ENCODE assay signal across 18 cellular contexts in genomic region chr16:56795011-56795410, GRCh38.
DNase-seq lines count a peak whose midpoint lies in the region; ATAC-seq, FAIRE-seq and TF ChIP-seq lines count a peak whose summit lies in the region.
"Had no signal": no experiment of that assay in that cellular context is flagged by ENCODE, and none has a peak within 500 bp of the region (broad histone marks: within the 10 kb centered on the region; RNA-seq: fewer than 3 reads in every experiment).

No MANE protein-coding gene starts in this region.

- no peak overlapping the region for H3K4me2 ChIP-seq in astrocyte (ENCODE audit: low read length)
- H3K4me2 ChIP-seq: A549; BLaER1 treated with 17β-estradiol and CSF1 and Interleukin-3, amounts not matched to agents 10 nM and 100 nM; SK-N-SH had no signal

- no peaks in the 10 kb centered on the region for H3K27me3 Mint-ChIP-seq in astrocyte (ENCODE audit: low read depth, unreplicated experiment)

- no peak overlapping the region for H3K27ac ChIP-seq in astrocyte (ENCODE audit: low read depth, low read length)
- H3K27ac ChIP-seq: BLaER1 treated with 17β-estradiol and CSF1 and Interleukin-3, amounts not matched to agents 10 nM and 100 nM; GM23248 had no signal

- peaks cover 38% of the 10 kb centered on the region for H4K20me1 ChIP-seq in astrocyte (ENCODE audit: insufficient read depth, low read length)

- no peaks in the 10 kb centered on the region for H3K27me3 ChIP-seq in astrocyte (ENCODE audit: insufficient read depth, low read length)
- H3K27me3 ChIP-seq: BLaER1 treated with 17β-estradiol and CSF1 and Interleukin-3, amounts not matched to agents 10 nM and 100 nM had no signal

- no peak overlapping the region for H3K4me3 Mint-ChIP-seq in astrocyte (ENCODE audit: unreplicated experiment)

- H3K9ac ChIP-seq in astrocyte (ENCODE audit: low read length) = no peak overlapping the region
- H3K9ac ChIP-seq: BLaER1 treated with 17β-estradiol and CSF1 and Interleukin-3, amounts not matched to agents 10 nM and 100 nM; GM23248; SK-N-SH had no signal

- DNase-seq in A172 (ENCODE audit: low spot score) (peak; percentile 34), M059J (ENCODE audit: low read depth) (peak; percentile 84), astrocyte (ENCODE audit: low read depth) (peak; percentile 33), kidney glomerular epithelial cell (lab: John Stamatoyannopoulos, UW) (peak; percentile 69), GF-D8 (lab: John Stamatoyannopoulos, UW) (no peak)
- DNase-seq: DMS 273 treated with DMSO at 0.1 percent for 48 hours, GM23248, NCI-H1417 treated with DMSO at 0.1 percent for 48 hours, NCI-H2029 treated with DMSO at 0.1 percent for 48 hours, SK-N-SH had no signal

- no peaks in the 10 kb centered on the region for H3K36me3 ChIP-seq in astrocyte (ENCODE audit: insufficient read depth, low read length)

- H3K4me1 Mint-ChIP-seq in astrocyte (ENCODE audit: low read depth, unreplicated experiment) = peaks cover 9% of the 10 kb centered on the region

- no peak for TF ChIP-seq CTCF in astrocyte (IDR thresholded peaks at IDR 0.05; ENCODE audit: insufficient read depth, low read depth, low read length)

- H3K4me1 ChIP-seq in astrocyte (ENCODE audit: insufficient read depth, low read length) = peaks cover 5% of the 10 kb centered on the region

- H3K4me3 ChIP-seq in astrocyte (ENCODE audit: insufficient read depth, low read depth, low read length) = no peak overlapping the region
- H3K4me3 ChIP-seq: A549; BLaER1 treated with 17β-estradiol and CSF1 and Interleukin-3, amounts not matched to agents 10 nM and 100 nM; GM23248; K562 had no signal

- H3K79me2 ChIP-seq in astrocyte (ENCODE audit: insufficient read depth, low read length) = peaks cover 11% of the 10 kb centered on the region

- no peaks in the 10 kb centered on the region for H3K9me3 ChIP-seq in astrocyte (ENCODE audit: insufficient read depth, low read depth, low read length)
- H3K9me3 ChIP-seq: A549; BLaER1 treated with 17β-estradiol and CSF1 and Interleukin-3, amounts not matched to agents 10 nM and 100 nM; SK-N-SH had no signal

- no peak overlapping the region for H3K27ac Mint-ChIP-seq in astrocyte (ENCODE audit: unreplicated experiment)

- no peak for FAIRE-seq in astrocyte (lab: Jason Lieb, UNC)
- FAIRE-seq: A549, K562 had no signal

- ATAC-seq in HG02840 (IDR thresholded peaks at IDR 0.05; ENCODE audit: low FRiP score, unreplicated experiment) (no peak), HG03095 (IDR thresholded peaks at IDR 0.05; ENCODE audit: unreplicated experiment) (no peak)
- ATAC-seq: A549, HCT116, K562, Panc1, Right ventricle myocardium inferior had no signal

- no peaks in the 10 kb centered on the region for H3K36me3 Mint-ChIP-seq in astrocyte (ENCODE audit: low read depth, unreplicated experiment)

- H3K9me3 Mint-ChIP-seq in astrocyte (ENCODE audit: unreplicated experiment) = no peaks in the 10 kb centered on the region

- no peak overlapping the region for H2AFZ ChIP-seq in astrocyte (ENCODE audit: low read depth, low read length)
- H2AFZ ChIP-seq: GM23248 had no signal
